8 cellular contexts compared by ENCODE assay signal in genomic region chr16:57863434-57864160, GRCh38.
DNase-seq lines count a peak whose midpoint lies in the region; ATAC-seq and TF ChIP-seq lines count a peak whose summit lies in the region.

No MANE protein-coding gene starts in this region.

- WGBS in heart left ventricle, 4 donors, result 0 to 2% (median 1%) methylated on average over 5 of the region's 5 CpGs

- H3K36me3 Mint-ChIP-seq in progenitor cell of endocrine pancreas (ENCODE audit: insufficient read depth), result no peaks in the 10 kb centered on the region

- TF ChIP-seq POLR2A in heart left ventricle (IDR thresholded peaks at IDR 0.05), result no peak

- H3K36me3 ChIP-seq in WERI-Rb-1 (no peaks in the 10 kb centered on the region), heart left ventricle (no peaks in the 10 kb centered on the region)

- no peaks in the 10 kb centered on the region for H3K27me3 ChIP-seq in WERI-Rb-1 (ENCODE audit: insufficient read depth, low read depth, severe bottlenecking)
- no peaks in the 10 kb centered on the region for H3K27me3 ChIP-seq in heart left ventricle

- H3K27ac ChIP-seq in WERI-Rb-1 (no peak overlapping the region), heart left ventricle (peak overlapping the region in 4 of 12 donors; percentile 6 to 58 (median 18))

- H3K4me3 Mint-ChIP-seq in progenitor cell of endocrine pancreas (ENCODE audit: low read depth), result no peak overlapping the region

- no peak overlapping the region for H3K27ac Mint-ChIP-seq in progenitor cell of endocrine pancreas

- H3K4me1 Mint-ChIP-seq in progenitor cell of endocrine pancreas (ENCODE audit: low read depth), result peaks cover 25% of the 10 kb centered on the region

- H3K4me3 ChIP-seq in WERI-Rb-1 (ENCODE audit: low read depth, low read length) (no peak overlapping the region), heart left ventricle (no peak overlapping the region)

- H3K9me3 ChIP-seq in WERI-Rb-1 (ENCODE audit: severe bottlenecking) (no peaks in the 10 kb centered on the region), heart left ventricle (no peaks in the 10 kb centered on the region)

- TF ChIP-seq CTCF in WERI-Rb-1 (IDR thresholded peaks at IDR 0.05; ENCODE audit: low read depth, low read length) (peak; percentile 58), heart left ventricle (IDR thresholded peaks at IDR 0.05) (peak; percentile 39 to 84 (median 71)), progenitor cell of endocrine pancreas (IDR thresholded peaks at IDR 0.05; ENCODE audit: unreplicated experiment) (peak; percentile 35)

- peaks cover 31% of the 10 kb centered on the region for H3K27me3 Mint-ChIP-seq in progenitor cell of endocrine pancreas

- intact Hi-C loops in heart left ventricle (cut with DNase I), result loop anchor here (1.0 to 10.0 kb wide), 11 partner anchors 59 to 289 kb away; partner anchors contain the start of gene KIFC3 (in 3 of the 10)

- DNase-seq in DMS53 (lab: John Stamatoyannopoulos, UW) (peak; percentile 85), LoVo (ENCODE audit: low spot score) (peak; percentile 70), WERI-Rb-1 (peak; percentile 74), heart left ventricle (peak in 4 of 5 donors; percentile 61 to 71 (median 64)), progenitor cell of endocrine pancreas (ENCODE audit: low spot score, unreplicated experiment) (no peak), NAMALWA (ENCODE audit: low spot score) (no peak)
- no peak for DNase-seq in activated CD4-positive, alpha-beta T cell treated with anti-CD3 and anti-CD28 coated beads for 4 hours

- H3K9me3 Mint-ChIP-seq in progenitor cell of endocrine pancreas (ENCODE audit: low read depth), result no peaks in the 10 kb centered on the region

- H3K4me1 ChIP-seq in heart left ventricle, result peaks cover 0 to 25% (median 8%) of the 10 kb centered on the region in 12 donors

- peak; percentile 89 to 93 (median 92) for ATAC-seq in heart left ventricle
- no peak for ATAC-seq in GM19463 (IDR thresholded peaks at IDR 0.05; ENCODE audit: unreplicated experiment)

Comparison
In these comparisons a context has a peak if more than half of its experiments do, and no peak if none do; other contexts are left out.
1. DNase-seq: peak in DMS53 (single experiment), LoVo (single experiment), WERI-Rb-1 (single experiment) and heart left ventricle (4 of 5); none in progenitor cell of endocrine pancreas (single experiment), activated CD4-positive, alpha-beta T cell treated with anti-CD3 and anti-CD28 coated beads for 4 hours (0 of 2) and NAMALWA (single experiment).
2. Peak in every context shown above with its lines, with median percentiles within 50 percentile points of each other: CTCF ChIP-seq.